10 cellular contexts compared by ENCODE assay signal in the genomic region with DNA sequence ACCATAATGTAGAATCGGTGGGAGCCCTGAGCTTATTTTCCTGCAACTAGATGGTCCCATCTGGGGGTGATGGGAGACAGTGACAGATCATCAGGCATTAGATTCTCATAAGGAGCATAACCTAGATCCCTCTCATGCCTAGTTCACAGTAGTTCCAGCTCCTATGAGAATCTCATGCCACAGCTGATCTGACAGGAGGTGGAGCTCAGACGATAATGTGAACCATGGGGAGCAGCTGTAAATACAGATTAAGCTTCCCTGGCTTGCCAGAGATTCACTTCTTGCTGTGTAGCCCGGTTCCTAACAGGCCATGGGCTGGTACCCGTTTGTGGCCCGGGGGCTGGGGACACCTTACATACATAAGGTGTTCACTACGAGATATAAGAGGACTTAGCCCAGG. TPM values are rescaled to one million over a fixed set of nuclear protein-coding genes. Genes with fewer than 3 reads are reported as not detected.
A peak's percentile ranks its signal among the peaks of the same experiment; 100 is the strongest.
DNase-seq lines count a peak whose midpoint lies in the region; ATAC-seq, FAIRE-seq and TF ChIP-seq lines count a peak whose summit lies in the region.
"Had no signal": no experiment of that assay in that cellular context is flagged by ENCODE, and none has a peak within 500 bp of the region (broad histone marks: within the 10 kb centered on the region; RNA-seq: fewer than 3 reads in every experiment).

No MANE protein-coding gene starts in this region.

- no peaks in the 10 kb centered on the region for H3K27me3 Mint-ChIP-seq in activated CD4-positive, alpha-beta memory T cell treated with anti-CD3 and anti-CD28 coated beads for 36 hours
- H3K27me3 Mint-ChIP-seq in memory B cell = peaks cover 2% of the 10 kb centered on the region

- H3K27me3 ChIP-seq in ACC112 (ENCODE audit: insufficient read depth, low read length) = no peaks in the 10 kb centered on the region
- H3K27me3 ChIP-seq: cardiac muscle cell had no signal

- no peaks in the 10 kb centered on the region for H3K36me3 ChIP-seq in ACC112 (ENCODE audit: insufficient read depth, low read length)
- H3K36me3 ChIP-seq: cardiac muscle cell had no signal

- intact Hi-C loops in activated CD4-positive, alpha-beta memory T cell treated with anti-CD3 and anti-CD28 coated beads for 36 hours (cut with micrococcal nuclease) = no loop called here
- intact Hi-C loops in left ventricle myocardium superior (cut with micrococcal nuclease) = no loop called here

- FAIRE-seq in GM12892 (lab: Jason Lieb, UNC) = peak; percentile 67

- H3K4me1 Mint-ChIP-seq in activated CD4-positive, alpha-beta memory T cell treated with anti-CD3 and anti-CD28 coated beads for 36 hours (ENCODE audit: low read depth) = peaks cover 30% of the 10 kb centered on the region
- peaks cover 12% of the 10 kb centered on the region for H3K4me1 Mint-ChIP-seq in memory B cell

- no peak overlapping the region for H2AFZ ChIP-seq in ACC112 (ENCODE audit: low read length, unreplicated experiment)

- no peaks in the 10 kb centered on the region for H3K9me3 Mint-ChIP-seq in activated CD4-positive, alpha-beta memory T cell treated with anti-CD3 and anti-CD28 coated beads for 36 hours
- no peaks in the 10 kb centered on the region for H3K9me3 Mint-ChIP-seq in memory B cell

- no peak for ATAC-seq in memory B cell (ENCODE audit: low read depth)
- no peak for ATAC-seq in GM21526 (IDR thresholded peaks at IDR 0.05; ENCODE audit: low FRiP score, unreplicated experiment)
- no peak for ATAC-seq in left ventricle myocardium superior

- H3K27ac Mint-ChIP-seq in activated CD4-positive, alpha-beta memory T cell treated with anti-CD3 and anti-CD28 coated beads for 36 hours = peak overlapping the region; percentile 97
- peak overlapping the region; percentile 99 for H3K27ac Mint-ChIP-seq in memory B cell

- no peak for TF ChIP-seq POLR2A in GM12892 (IDR thresholded peaks at IDR 0.05; ENCODE audit: low read depth, low read length)

- H3K79me2 ChIP-seq in ACC112 (ENCODE audit: control insufficient read depth, insufficient read depth, low read length, unreplicated experiment) = peaks cover 38% of the 10 kb centered on the region

- POLR2A ChIA-PET in activated CD4-positive, alpha-beta memory T cell treated with anti-CD3 and anti-CD28 coated beads for 36 hours (lab: Charles Lee) = no interaction called here

- H3K4me3 ChIP-seq in ACC112 (ENCODE audit: low read depth, low read length) = peak overlapping the region; percentile 84; the same call in 1 of the 2 replicates

- H3K36me3 Mint-ChIP-seq in activated CD4-positive, alpha-beta memory T cell treated with anti-CD3 and anti-CD28 coated beads for 36 hours = peaks cover 10% of the 10 kb centered on the region
- H3K36me3 Mint-ChIP-seq in memory B cell = no peaks in the 10 kb centered on the region

- CTCF ChIA-PET in activated CD4-positive, alpha-beta memory T cell treated with anti-CD3 and anti-CD28 coated beads for 36 hours (lab: Charles Lee) = no interaction called here

- no peak overlapping the region for H3K27ac ChIP-seq in ACC112 (ENCODE audit: low read depth, low read length)

- DNase-seq in GM12892 (ENCODE audit: insufficient read length) (no peak), memory B cell (ENCODE audit: low spot score in 2 of 2) (no peak), left ventricle myocardium superior (no peak), SHP77 treated with DMSO at 0.1 percent for 48 hours (lab: John Stamatoyannopoulos, UW) (no peak)
- DNase-seq in activated CD4-positive, alpha-beta memory T cell treated with anti-CD3 and anti-CD28 coated beads for 36 hours = no peak
- no peak for DNase-seq in stimulated activated CD4-positive, alpha-beta T cell treated with anti-CD3 and anti-CD28 coated beads, Interleukin-4, amount 100 ng/mL, for 4 hours
- DNase-seq: DMS153 had no signal

- H3K4me1 ChIP-seq in ACC112 (ENCODE audit: control insufficient read depth, insufficient read depth, low read length, unreplicated experiment) = peaks cover 20% of the 10 kb centered on the region

- H3K4me3 Mint-ChIP-seq in activated CD4-positive, alpha-beta memory T cell treated with anti-CD3 and anti-CD28 coated beads for 36 hours = peak overlapping the region; percentile 98
- H3K4me3 Mint-ChIP-seq in memory B cell = peak overlapping the region; percentile 97

RNA-seq across cellular contexts. Expression of a gene that starts 1.2 kb away (rescaled TPM):
- polyA plus RNA-seq in GM12892 (2012; ENCODE audit: missing spikeins) = 26.1 TPM
- total RNA-seq in activated CD4-positive, alpha-beta memory T cell treated with anti-CD3 and anti-CD28 coated beads for 36 hours = 10 to 100 TPM; 32.3 to 34.3 TPM
- 193 TPM for total RNA-seq in left ventricle myocardium superior
